ENCODE assay signal across 1 cellular context in genomic region chr20:36235892-36236785, GRCh38.
A peak's percentile ranks its signal among the peaks of the same experiment; 100 is the strongest.
TF ChIP-seq lines count a peak whose summit lies in the region.

A gene with protein sequence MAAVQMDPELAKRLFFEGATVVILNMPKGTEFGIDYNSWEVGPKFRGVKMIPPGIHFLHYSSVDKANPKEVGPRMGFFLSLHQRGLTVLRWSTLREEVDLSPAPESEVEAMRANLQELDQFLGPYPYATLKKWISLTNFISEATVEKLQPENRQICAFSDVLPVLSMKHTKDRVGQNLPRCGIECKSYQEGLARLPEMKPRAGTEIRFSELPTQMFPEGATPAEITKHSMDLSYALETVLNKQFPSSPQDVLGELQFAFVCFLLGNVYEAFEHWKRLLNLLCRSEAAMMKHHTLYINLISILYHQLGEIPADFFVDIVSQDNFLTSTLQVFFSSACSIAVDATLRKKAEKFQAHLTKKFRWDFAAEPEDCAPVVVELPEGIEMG (plus strand): TSS chr20:36236478. CDS start chr20:36239869, 3,391 bp downstream.

TF ChIP-seq in HepG2, 621 proteins besides CTCF, POLR2A, EP300 and RAD21 (continued from another document and continues in another):
- TF ChIP-seq PRDM10 (CRISPR knock-in tag; IDR thresholded peaks at IDR 0.05; ENCODE audit: low read depth) (peak; percentile 87), HNRNPK (IDR thresholded peaks at IDR 0.05; ENCODE audit: low read depth, low read length, poor library complexity, severe bottlenecking) (no peak), ZNF3 (CRISPR knock-in tag; IDR thresholded peaks at IDR 0.05) (no peak; the same call in 1 of the 2 replicates), AKAP8 (CRISPR knock-in tag; IDR thresholded peaks at IDR 0.05) (no peak), PAX8 (CRISPR knock-in tag; IDR thresholded peaks at IDR 0.05; ENCODE audit: borderline replicate concordance) (peak; percentile 91; the same call in 1 of the 2 replicates), IKZF5 (CRISPR knock-in tag; IDR thresholded peaks at IDR 0.05) (peak; percentile 99), RBM39 (IDR thresholded peaks at IDR 0.05; ENCODE audit: low read depth, low read length, poor library complexity, severe bottlenecking) (peak; percentile 100), HIVEP1 (CRISPR knock-in tag; IDR thresholded peaks at IDR 0.05) (peak; percentile 92), ZNF496 (CRISPR knock-in tag; IDR thresholded peaks at IDR 0.05; ENCODE audit: insufficient replicate concordance) (no peak), IKZF4 (CRISPR knock-in tag; IDR thresholded peaks at IDR 0.05; ENCODE audit: borderline replicate concordance, low read depth, not compliant biosample characterization) (peak; percentile 67), BCL6 (CRISPR knock-in tag; IDR thresholded peaks at IDR 0.05) (peak; percentile 80), ZNF567 (CRISPR knock-in tag; IDR thresholded peaks at IDR 0.05; ENCODE audit: borderline replicate concordance) (no peak; the same call in 1 of the 2 replicates), ARNT2 (CRISPR knock-in tag; IDR thresholded peaks at IDR 0.05; ENCODE audit: low read depth) (peak; percentile 92), ZNF552 (CRISPR knock-in tag; IDR thresholded peaks at IDR 0.05; ENCODE audit: borderline replicate concordance) (peak; percentile 95), HNF4G (IDR thresholded peaks at IDR 0.05; ENCODE audit: borderline replicate concordance, low read depth, low read length) (peak; percentile 78; the same call in 1 of the 2 replicates), HNF4G (CRISPR knock-in tag; IDR thresholded peaks at IDR 0.05; ENCODE audit: borderline replicate concordance, low read depth) (peak; percentile 16; the same call in 1 of the 2 replicates), NRL (CRISPR knock-in tag; IDR thresholded peaks at IDR 0.05; ENCODE audit: borderline replicate concordance) (peak; percentile 100), ZSCAN25 (CRISPR knock-in tag; IDR thresholded peaks at IDR 0.05) (peak; percentile 79), CREM (IDR thresholded peaks at IDR 0.05) (peak; percentile 91), CREM (CRISPR knock-in tag; IDR thresholded peaks at IDR 0.05) (no peak), TEF (CRISPR knock-in tag; IDR thresholded peaks at IDR 0.05) (no peak; the same call in 1 of the 2 replicates), CCAR2 (optimal IDR thresholded peaks at IDR 0.05; ENCODE audit: low read depth, low read length) (peak; percentile 28), SATB2 (CRISPR knock-in tag; IDR thresholded peaks at IDR 0.05) (0 out of 2 replicates have a peak, but pooled peaks have one; percentile 72), SIN3A (IDR thresholded peaks at IDR 0.05; ENCODE audit: borderline replicate concordance, low read depth, low read length) (peak; percentile 96), ZNF24 (IDR thresholded peaks at IDR 0.05) (peak; percentile 82), AKNA (CRISPR knock-in tag; IDR thresholded peaks at IDR 0.05; ENCODE audit: borderline replicate concordance) (no peak; the same call in 1 of the 2 replicates), STAT5B (CRISPR knock-in tag; IDR thresholded peaks at IDR 0.05) (peak; percentile 94)
- TF ChIP-seq, protein P1, sequence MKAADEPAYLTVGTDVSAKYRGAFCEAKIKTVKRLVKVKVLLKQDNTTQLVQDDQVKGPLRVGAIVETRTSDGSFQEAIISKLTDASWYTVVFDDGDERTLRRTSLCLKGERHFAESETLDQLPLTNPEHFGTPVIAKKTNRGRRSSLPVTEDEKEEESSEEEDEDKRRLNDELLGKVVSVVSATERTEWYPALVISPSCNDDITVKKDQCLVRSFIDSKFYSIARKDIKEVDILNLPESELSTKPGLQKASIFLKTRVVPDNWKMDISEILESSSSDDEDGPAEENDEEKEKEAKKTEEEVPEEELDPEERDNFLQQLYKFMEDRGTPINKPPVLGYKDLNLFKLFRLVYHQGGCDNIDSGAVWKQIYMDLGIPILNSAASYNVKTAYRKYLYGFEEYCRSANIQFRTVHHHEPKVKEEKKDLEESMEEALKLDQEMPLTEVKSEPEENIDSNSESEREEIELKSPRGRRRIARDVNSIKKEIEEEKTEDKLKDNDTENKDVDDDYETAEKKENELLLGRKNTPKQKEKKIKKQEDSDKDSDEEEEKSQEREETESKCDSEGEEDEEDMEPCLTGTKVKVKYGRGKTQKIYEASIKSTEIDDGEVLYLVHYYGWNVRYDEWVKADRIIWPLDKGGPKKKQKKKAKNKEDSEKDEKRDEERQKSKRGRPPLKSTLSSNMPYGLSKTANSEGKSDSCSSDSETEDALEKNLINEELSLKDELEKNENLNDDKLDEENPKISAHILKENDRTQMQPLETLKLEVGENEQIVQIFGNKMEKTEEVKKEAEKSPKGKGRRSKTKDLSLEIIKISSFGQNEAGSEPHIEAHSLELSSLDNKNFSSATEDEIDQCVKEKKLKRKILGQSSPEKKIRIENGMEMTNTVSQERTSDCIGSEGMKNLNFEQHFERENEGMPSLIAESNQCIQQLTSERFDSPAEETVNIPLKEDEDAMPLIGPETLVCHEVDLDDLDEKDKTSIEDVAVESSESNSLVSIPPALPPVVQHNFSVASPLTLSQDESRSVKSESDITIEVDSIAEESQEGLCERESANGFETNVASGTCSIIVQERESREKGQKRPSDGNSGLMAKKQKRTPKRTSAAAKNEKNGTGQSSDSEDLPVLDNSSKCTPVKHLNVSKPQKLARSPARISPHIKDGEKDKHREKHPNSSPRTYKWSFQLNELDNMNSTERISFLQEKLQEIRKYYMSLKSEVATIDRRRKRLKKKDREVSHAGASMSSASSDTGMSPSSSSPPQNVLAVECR (CRISPR knock-in tag; IDR thresholded peaks at IDR 0.05; ENCODE audit: borderline replicate concordance), result peak; percentile 99
- TF ChIP-seq, protein P2, sequence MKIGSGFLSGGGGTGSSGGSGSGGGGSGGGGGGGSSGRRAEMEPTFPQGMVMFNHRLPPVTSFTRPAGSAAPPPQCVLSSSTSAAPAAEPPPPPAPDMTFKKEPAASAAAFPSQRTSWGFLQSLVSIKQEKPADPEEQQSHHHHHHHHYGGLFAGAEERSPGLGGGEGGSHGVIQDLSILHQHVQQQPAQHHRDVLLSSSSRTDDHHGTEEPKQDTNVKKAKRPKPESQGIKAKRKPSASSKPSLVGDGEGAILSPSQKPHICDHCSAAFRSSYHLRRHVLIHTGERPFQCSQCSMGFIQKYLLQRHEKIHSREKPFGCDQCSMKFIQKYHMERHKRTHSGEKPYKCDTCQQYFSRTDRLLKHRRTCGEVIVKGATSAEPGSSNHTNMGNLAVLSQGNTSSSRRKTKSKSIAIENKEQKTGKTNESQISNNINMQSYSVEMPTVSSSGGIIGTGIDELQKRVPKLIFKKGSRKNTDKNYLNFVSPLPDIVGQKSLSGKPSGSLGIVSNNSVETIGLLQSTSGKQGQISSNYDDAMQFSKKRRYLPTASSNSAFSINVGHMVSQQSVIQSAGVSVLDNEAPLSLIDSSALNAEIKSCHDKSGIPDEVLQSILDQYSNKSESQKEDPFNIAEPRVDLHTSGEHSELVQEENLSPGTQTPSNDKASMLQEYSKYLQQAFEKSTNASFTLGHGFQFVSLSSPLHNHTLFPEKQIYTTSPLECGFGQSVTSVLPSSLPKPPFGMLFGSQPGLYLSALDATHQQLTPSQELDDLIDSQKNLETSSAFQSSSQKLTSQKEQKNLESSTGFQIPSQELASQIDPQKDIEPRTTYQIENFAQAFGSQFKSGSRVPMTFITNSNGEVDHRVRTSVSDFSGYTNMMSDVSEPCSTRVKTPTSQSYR (CRISPR knock-in tag; IDR thresholded peaks at IDR 0.05; ENCODE audit: borderline replicate concordance), result peak; percentile 76; the same call in 1 of the 2 replicates
- TF ChIP-seq, protein P3, sequence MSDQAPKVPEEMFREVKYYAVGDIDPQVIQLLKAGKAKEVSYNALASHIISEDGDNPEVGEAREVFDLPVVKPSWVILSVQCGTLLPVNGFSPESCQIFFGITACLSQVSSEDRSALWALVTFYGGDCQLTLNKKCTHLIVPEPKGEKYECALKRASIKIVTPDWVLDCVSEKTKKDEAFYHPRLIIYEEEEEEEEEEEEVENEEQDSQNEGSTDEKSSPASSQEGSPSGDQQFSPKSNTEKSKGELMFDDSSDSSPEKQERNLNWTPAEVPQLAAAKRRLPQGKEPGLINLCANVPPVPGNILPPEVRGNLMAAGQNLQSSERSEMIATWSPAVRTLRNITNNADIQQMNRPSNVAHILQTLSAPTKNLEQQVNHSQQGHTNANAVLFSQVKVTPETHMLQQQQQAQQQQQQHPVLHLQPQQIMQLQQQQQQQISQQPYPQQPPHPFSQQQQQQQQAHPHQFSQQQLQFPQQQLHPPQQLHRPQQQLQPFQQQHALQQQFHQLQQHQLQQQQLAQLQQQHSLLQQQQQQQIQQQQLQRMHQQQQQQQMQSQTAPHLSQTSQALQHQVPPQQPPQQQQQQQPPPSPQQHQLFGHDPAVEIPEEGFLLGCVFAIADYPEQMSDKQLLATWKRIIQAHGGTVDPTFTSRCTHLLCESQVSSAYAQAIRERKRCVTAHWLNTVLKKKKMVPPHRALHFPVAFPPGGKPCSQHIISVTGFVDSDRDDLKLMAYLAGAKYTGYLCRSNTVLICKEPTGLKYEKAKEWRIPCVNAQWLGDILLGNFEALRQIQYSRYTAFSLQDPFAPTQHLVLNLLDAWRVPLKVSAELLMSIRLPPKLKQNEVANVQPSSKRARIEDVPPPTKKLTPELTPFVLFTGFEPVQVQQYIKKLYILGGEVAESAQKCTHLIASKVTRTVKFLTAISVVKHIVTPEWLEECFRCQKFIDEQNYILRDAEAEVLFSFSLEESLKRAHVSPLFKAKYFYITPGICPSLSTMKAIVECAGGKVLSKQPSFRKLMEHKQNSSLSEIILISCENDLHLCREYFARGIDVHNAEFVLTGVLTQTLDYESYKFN (CRISPR knock-in tag; conservative IDR thresholded peaks at IDR 0.05), result peak; percentile 78
